In genomic region chr7:55349126-55349525, GRCh38 we compare ENCODE assay signal across 23 cellular contexts. TPM values are rescaled to one million over a fixed set of nuclear protein-coding genes. Genes with fewer than 3 reads are reported as not detected.
DNase-seq lines count a peak whose midpoint lies in the region; ATAC-seq and TF ChIP-seq lines count a peak whose summit lies in the region.
"Had no signal": no experiment of that assay in that cellular context is flagged by ENCODE, and none has a peak within 500 bp of the region (broad histone marks: within the 10 kb centered on the region; RNA-seq: fewer than 3 reads in every experiment).

No MANE protein-coding gene starts in this region.

- H3K4me3 Mint-ChIP-seq in MCF 10A (ENCODE audit: unreplicated experiment): peak overlapping the region; percentile 29
- H3K4me3 Mint-ChIP-seq: activated B cell treated with CpG ODN at 0.5 μM for 24 hours; activated CD8-positive, alpha-beta T cell treated with anti-CD3 and anti-CD28 coated beads, Interleukin-2, amount 10 ng/mL, durations not matched to agents 7 days and 5 days; activated naive CD8-positive, alpha-beta T cell; naive B cell had no signal

- no peak for TF ChIP-seq CTCF in MCF 10A (IDR thresholded peaks at IDR 0.05; ENCODE audit: unreplicated experiment)
- no peak for TF ChIP-seq CTCF in breast epithelium (IDR thresholded peaks at IDR 0.05)

- CTCF ChIA-PET in MCF 10A (lab: Yijun Ruan, JAX): interaction anchor here (0.7 to 0.9 kb wide), 2 partner anchors 38 to 69 kb away, joined by 3 read pairs; no protein-coding TSS in a partner anchor

- no peaks in the 10 kb centered on the region for H3K36me3 Mint-ChIP-seq in MCF 10A (ENCODE audit: insufficient read depth, unreplicated experiment)
- H3K36me3 Mint-ChIP-seq: activated naive CD8-positive, alpha-beta T cell; naive B cell had no signal

- peak overlapping the region in 1 of 5 donors; percentile 26 for H3K9ac ChIP-seq in subcutaneous abdominal adipose tissue (ENCODE audit: low read length in 5 of 5)
- H3K9ac ChIP-seq: BLaER1 had no signal

- DNase-seq in MCF 10A (ENCODE audit: unreplicated experiment) (peak; percentile 7), breast epithelium (ENCODE audit: low spot score in 2 of 2) (no peak), fibroblast of peridontal ligament (ENCODE audit: extremely low read depth) (peak; percentile 29), kidney tubule cell (ENCODE audit: low spot score) (no peak), cerebellar cortex (ENCODE audit: low spot score) (no peak)
- DNase-seq: activated B cell treated with CpG ODN at 0.5 μM for 24 hours; activated CD8-positive, alpha-beta T cell treated with anti-CD3 and anti-CD28 coated beads, Interleukin-2, amount 10 ng/mL, durations not matched to agents 7 days and 5 days; Calu3; esophagus squamous epithelium; naive B cell; NCI-H146; NCI-H774; posterior cingulate gyrus; stimulated activated CD4-positive, alpha-beta T cell treated with anti-CD3 and anti-CD28 coated beads, Interleukin-4, amount 100 ng/mL, for 1 hour had no signal

- peak; percentile 62 for ATAC-seq in SK-N-SH treated with all-trans-retinoic acid at 6 μM for 48 hours
- ATAC-seq in GM19455 (IDR thresholded peaks at IDR 0.05; ENCODE audit: unreplicated experiment): no peak
- ATAC-seq: activated CD8-positive, alpha-beta T cell treated with anti-CD3 and anti-CD28 coated beads, Interleukin-2, amount 10 ng/mL, durations not matched to agents 7 days and 5 days had no signal

- POLR2A ChIA-PET in MCF 10A (lab: Yijun Ruan, JAX): interaction anchor here (1.1 to 3.6 kb wide), 3 partner anchors 17 to 77 kb away, joined by 3 to 32 read pairs (median 3); partner anchors contain the start of gene LANCL2

- no peak overlapping the region for H3K27ac Mint-ChIP-seq in MCF 10A (ENCODE audit: low read depth, unreplicated experiment)
- H3K27ac Mint-ChIP-seq: activated B cell treated with CpG ODN at 0.5 μM for 24 hours; activated CD8-positive, alpha-beta T cell treated with anti-CD3 and anti-CD28 coated beads, Interleukin-2, amount 10 ng/mL, durations not matched to agents 7 days and 5 days; activated naive CD8-positive, alpha-beta T cell; naive B cell had no signal

- no TSS peak for BruUV-seq in MCF 10A (replicated peaks; lab: Mats Ljungman, UMichigan)

- intact Hi-C loops in MCF 10A (cut with micrococcal nuclease) (no loop called here), breast epithelium (cut with DNase I; ENCODE audit: low total_unique reads) (no loop called here)

- H3K27me3 Mint-ChIP-seq in MCF 10A (ENCODE audit: insufficient read depth, unreplicated experiment): no peaks in the 10 kb centered on the region

- peaks cover 0 to 6% of the 10 kb centered on the region in 2 donors for H3K27me3 ChIP-seq in breast epithelium
- no peaks in the 10 kb centered on the region for H3K27me3 ChIP-seq in subcutaneous abdominal adipose tissue (ENCODE audit: control insufficient read depth in 5 of 5, insufficient read depth in 4 of 5, low read length in 5 of 5)
- H3K27me3 ChIP-seq: BLaER1, SJSA1, vagina had no signal

- H3K27ac ChIP-seq in breast epithelium: no peak overlapping the region
- peak overlapping the region; percentile 60 for H3K27ac ChIP-seq in subcutaneous abdominal adipose tissue (ENCODE audit: low read depth, low read length)
- H3K27ac ChIP-seq: BLaER1, esophagus squamous epithelium, SJSA1, vagina had no signal

- H3K4me1 ChIP-seq in breast epithelium (peaks cover 0 to 6% of the 10 kb centered on the region in 2 donors), subcutaneous abdominal adipose tissue (ENCODE audit: control insufficient read depth in 5 of 5, insufficient read depth in 5 of 5, low read length in 5 of 5) (peaks cover 0 to 13% (median 4%) of the 10 kb centered on the region in 5 donors)
- H3K4me1 ChIP-seq: BLaER1, esophagus squamous epithelium had no signal

- no peaks in the 10 kb centered on the region for H3K36me3 ChIP-seq in breast epithelium
- H3K36me3 ChIP-seq in subcutaneous abdominal adipose tissue (ENCODE audit: control insufficient read depth in 5 of 5, insufficient read depth in 5 of 5, low read length in 5 of 5): no peaks in the 10 kb centered on the region
- H3K36me3 ChIP-seq: BLaER1, esophagus squamous epithelium, SJSA1, vagina had no signal

- peaks cover 13% of the 10 kb centered on the region for H3K4me1 Mint-ChIP-seq in MCF 10A (ENCODE audit: insufficient read depth, unreplicated experiment)
- H3K4me1 Mint-ChIP-seq: activated B cell treated with CpG ODN at 0.5 μM for 24 hours, naive B cell had no signal

- H3K4me3 ChIP-seq in breast epithelium (no peak overlapping the region), subcutaneous abdominal adipose tissue (ENCODE audit: low read depth in 1 of 5, low read length in 5 of 5) (no peak overlapping the region)
- H3K4me3 ChIP-seq: BLaER1, esophagus squamous epithelium, SJSA1, smooth muscle cell, vagina had no signal

- no peaks in the 10 kb centered on the region for H3K9me3 Mint-ChIP-seq in MCF 10A (ENCODE audit: unreplicated experiment)
- H3K9me3 Mint-ChIP-seq: activated B cell treated with CpG ODN at 0.5 μM for 24 hours; T-helper 2 cell treated with Interferon-gamma antibody and Interleukin-4, amounts not matched to agents 5 μg/mL and 100 μg/mL, for 36 hours had no signal

- H3K9me3 ChIP-seq in breast epithelium (no peaks in the 10 kb centered on the region), subcutaneous abdominal adipose tissue (ENCODE audit: control insufficient read depth in 5 of 5, low read length in 5 of 5) (no peaks in the 10 kb centered on the region)
- H3K9me3 ChIP-seq: vagina had no signal

- no peak for TF ChIP-seq POLR2A in breast epithelium (IDR thresholded peaks at IDR 0.05)

TF ChIP-seq in SK-N-SH treated with all-trans-retinoic acid at 6 μM for 48 hours, 23 proteins besides CTCF, POLR2A, EP300 and RAD21:
- no peak for TF ChIP-seq ESRRG (CRISPR knock-in tag; IDR thresholded peaks at IDR 0.05)
- TF ChIP-seq CSDC2 (CRISPR knock-in tag; IDR thresholded peaks at IDR 0.05): no peak
- TF ChIP-seq TOX (CRISPR knock-in tag; IDR thresholded peaks at IDR 0.05; ENCODE audit: borderline replicate concordance): no peak
- no peak for TF ChIP-seq ISL1 (CRISPR knock-in tag; IDR thresholded peaks at IDR 0.05)
- TF ChIP-seq ZNF8 (CRISPR knock-in tag; IDR thresholded peaks at IDR 0.05): no peak
- no peak for TF ChIP-seq PPARA (CRISPR knock-in tag; IDR thresholded peaks at IDR 0.05; ENCODE audit: borderline replicate concordance)

RNA-seq across cellular contexts. Expression of gene LANCL2, which starts 16.0 kb away (rescaled TPM):
- total RNA-seq in MCF 10A (2022) (9.6 and 14.3 TPM in 2 replicates), breast epithelium (10 to 100 TPM; 11.8 to 22.4 (median 20.2) TPM)

Comparison
In these comparisons a context has a peak if more than half of its experiments do, and no peak if none do; other contexts are left out.
1. DNase-seq: peak in MCF 10A (single experiment) and fibroblast of peridontal ligament (single experiment); none in breast epithelium (0 of 2), kidney tubule cell (single experiment) and cerebellar cortex (single experiment).